In the genomic region with DNA sequence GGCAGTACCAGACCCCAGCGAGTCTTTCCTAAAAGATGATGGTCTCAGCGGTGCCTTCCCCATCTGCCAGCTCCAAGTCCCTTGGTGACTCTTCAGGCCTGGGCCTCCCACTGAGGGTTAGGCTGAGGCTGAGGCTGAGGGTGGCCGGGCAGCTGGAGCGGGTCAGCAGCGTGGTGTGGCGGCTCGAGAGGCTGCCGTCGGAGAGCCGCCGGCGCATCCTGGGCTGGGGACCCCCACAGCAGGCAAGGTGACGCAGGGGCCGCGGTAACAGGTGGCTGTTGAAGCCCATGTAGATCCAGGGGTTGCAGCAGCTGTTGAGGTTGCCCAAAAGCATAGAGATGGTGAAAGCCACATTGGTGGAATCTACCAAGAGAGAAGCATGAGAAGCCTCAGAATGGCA, we compare ENCODE assay signal across 36 cellular contexts. TPM values are rescaled to one million over a fixed set of nuclear protein-coding genes. Genes with fewer than 3 reads are reported as not detected.
"Had no signal": no experiment of that assay in that cellular context is flagged by ENCODE, and none has a peak within 500 bp of the region (broad histone marks: within the 10 kb centered on the region; RNA-seq: fewer than 3 reads in every experiment).

No MANE protein-coding gene starts in this region.

- ATAC-seq: activated CD8-positive, alpha-beta T cell treated with anti-CD3 and anti-CD28 coated beads for 36 hours; activated naive CD4-positive, alpha-beta T cell treated with anti-CD3 and anti-CD28 coated beads, Interleukin-2, amount 50 U/mL, for 72 hours; activated T-cell treated with anti-CD3 and anti-CD28 coated beads, Interleukin-2, amount 50 U/mL, for 4 hours; activated T-cell treated with anti-CD3 and anti-CD28 coated beads, Interleukin-2, amount 50 U/mL, for 72 hours; activated T-helper 17 cell treated with anti-CD3 and anti-CD28 coated beads, Interleukin-2, amount 50 U/mL, for 72 hours; body of pancreas had no signal

- H3K27me3 ChIP-seq: body of pancreas, brain microvascular endothelial cell, breast epithelium had no signal

- H3K4me3 Mint-ChIP-seq: activated B cell treated with CpG ODN at 0.5 μM for 24 hours; activated CD4-positive, alpha-beta memory T cell treated with anti-CD3 and anti-CD28 coated beads for 36 hours; activated CD4-positive, alpha-beta T cell treated with anti-CD3 and anti-CD28 coated beads, Interleukin-2, amount 10 ng/mL, durations not matched to agents 24 days and 14 days; activated CD8-positive, alpha-beta T cell treated with anti-CD3 and anti-CD28 coated beads for 36 hours; activated naive CD4-positive, alpha-beta T cell treated with anti-CD3 and anti-CD28 coated beads for 36 hours; activated naive CD8-positive, alpha-beta T cell treated with anti-CD3 and anti-CD28 coated beads for 36 hours; activated T-cell treated with anti-CD3 and anti-CD28 coated beads, Interleukin-2, amount 50 U/mL, for 4 hours; activated T-cell treated with anti-CD3 and anti-CD28 coated beads, Interleukin-2, amount 50 U/mL, for 72 hours; activated T-helper 1 cell treated with anti-CD3 and anti-CD28 coated beads, Interleukin-12 subunit alpha, Interleukin-12 subunit beta, Interleukin-2, Interleukin-4 antibody, amounts not matched to agents 30 ng/mL and 10 ng/mL and 1 ng/mL, durations not matched to agents 14 hours and 24 hours and 36 hours; activated T-helper 17 cell treated with anti-CD3 and anti-CD28 coated beads, Interleukin-2, amount 50 U/mL, for 72 hours; T-helper 1 cell treated with Interleukin-12 subunit alpha and Interleukin-12 subunit beta and Interleukin-4 antibody, amounts not matched to agents 30 μg/mL and 1 μg/mL, for 36 hours; T-helper 2 cell treated with Interferon-gamma antibody and Interleukin-4, amounts not matched to agents 5 μg/mL and 100 μg/mL, for 36 hours had no signal

- DNase-seq: activated B cell treated with CpG ODN at 0.5 μM for 24 hours; activated CD4-positive, alpha-beta memory T cell treated with anti-CD3 and anti-CD28 coated beads for 36 hours; activated CD4-positive, alpha-beta T cell treated with anti-CD3 and anti-CD28 coated beads for 4 hours; activated CD4-positive, alpha-beta T cell treated with anti-CD3 and anti-CD28 coated beads, Interleukin-2, amount 10 ng/mL, durations not matched to agents 24 days and 14 days; activated CD4-positive, alpha-beta T cell treated with anti-CD3 and anti-CD28 coated beads, Interleukin-2, amount 50 U/mL, for 1 hour; activated CD4-positive, alpha-beta T cell treated with anti-CD3 and anti-CD28 coated beads, Interleukin-2, amount 50 U/mL, for 4 hours; activated CD4-positive, CD25-positive, alpha-beta regulatory T cell treated with anti-CD3 and anti-CD28 coated beads, Interleukin-2, amount 50 U/mL, for 72 hours; activated CD8-positive, alpha-beta T cell treated with anti-CD3 and anti-CD28 coated beads for 36 hours; activated effector memory CD4-positive, alpha-beta T cell treated with anti-CD3 and anti-CD28 coated beads, Interleukin-2, amount 50 U/mL, for 16 hours; activated gamma-delta T cell treated with Interleukin-2 at 50 U/mL for 16 hours; activated naive CD4-positive, alpha-beta T cell; activated naive CD4-positive, alpha-beta T cell treated with anti-CD3 and anti-CD28 coated beads for 36 hours; activated naive CD4-positive, alpha-beta T cell treated with anti-CD3 and anti-CD28 coated beads, Interleukin-2, amount 50 U/mL, for 16 hours; activated naive CD8-positive, alpha-beta T cell treated with anti-CD3 and anti-CD28 coated beads for 36 hours; activated T-cell treated with anti-CD3 and anti-CD28 coated beads for 4 hours; activated T-cell treated with anti-CD3 and anti-CD28 coated beads, Interleukin-2, amount 50 U/mL, for 1 hour; activated T-cell treated with anti-CD3 and anti-CD28 coated beads, Interleukin-2, amount 50 U/mL, for 4 hours; activated T-cell treated with anti-CD3 and anti-CD28 coated beads, Interleukin-2, amount 50 U/mL, for 72 hours; adrenal gland; amniotic stem cell; aorta; body of pancreas; brain microvascular endothelial cell; central memory CD4-positive, alpha-beta T cell; T-helper 1 cell; T-helper 2 cell; T-helper 9 cell had no signal

- H3K9me3 Mint-ChIP-seq: activated B cell treated with CpG ODN at 0.5 μM for 24 hours; activated CD4-positive, alpha-beta memory T cell treated with anti-CD3 and anti-CD28 coated beads for 36 hours; activated CD4-positive, alpha-beta T cell treated with anti-CD3 and anti-CD28 coated beads, Interleukin-2, amount 10 ng/mL, durations not matched to agents 24 days and 14 days; activated CD8-positive, alpha-beta T cell treated with anti-CD3 and anti-CD28 coated beads for 36 hours; activated naive CD4-positive, alpha-beta T cell treated with anti-CD3 and anti-CD28 coated beads for 36 hours; activated naive CD4-positive, alpha-beta T cell treated with anti-CD3 and anti-CD28 coated beads, Interleukin-2, amount 50 U/mL, for 72 hours; activated naive CD8-positive, alpha-beta T cell treated with anti-CD3 and anti-CD28 coated beads for 36 hours; activated T-cell treated with anti-CD3 and anti-CD28 coated beads, Interleukin-2, amount 50 U/mL, for 4 hours; activated T-cell treated with anti-CD3 and anti-CD28 coated beads, Interleukin-2, amount 50 U/mL, for 72 hours; activated T-helper 1 cell treated with anti-CD3 and anti-CD28 coated beads, Interleukin-12 subunit alpha, Interleukin-12 subunit beta, Interleukin-2, Interleukin-4 antibody, amounts not matched to agents 30 ng/mL and 10 ng/mL and 1 ng/mL, durations not matched to agents 14 hours and 24 hours and 36 hours; activated T-helper 17 cell treated with anti-CD3 and anti-CD28 coated beads, Interleukin-2, amount 50 U/mL, for 72 hours; T-helper 1 cell treated with Interleukin-12 subunit alpha and Interleukin-12 subunit beta and Interleukin-4 antibody, amounts not matched to agents 30 μg/mL and 1 μg/mL, for 36 hours; T-helper 2 cell treated with Interferon-gamma antibody and Interleukin-4, amounts not matched to agents 5 μg/mL and 100 μg/mL, for 36 hours had no signal

- H3K27me3 Mint-ChIP-seq: activated B cell treated with CpG ODN at 0.5 μM for 24 hours; activated CD4-positive, alpha-beta memory T cell treated with anti-CD3 and anti-CD28 coated beads for 36 hours had no signal

- H3K27ac ChIP-seq: adrenal gland, body of pancreas, brain microvascular endothelial cell, breast epithelium had no signal

- H3K27ac Mint-ChIP-seq: activated B cell treated with CpG ODN at 0.5 μM for 24 hours; activated CD4-positive, alpha-beta memory T cell treated with anti-CD3 and anti-CD28 coated beads for 36 hours; activated CD4-positive, alpha-beta T cell treated with anti-CD3 and anti-CD28 coated beads, Interleukin-2, amount 10 ng/mL, durations not matched to agents 24 days and 14 days; activated CD8-positive, alpha-beta T cell treated with anti-CD3 and anti-CD28 coated beads for 36 hours; activated naive CD4-positive, alpha-beta T cell treated with anti-CD3 and anti-CD28 coated beads for 36 hours; activated naive CD4-positive, alpha-beta T cell treated with anti-CD3 and anti-CD28 coated beads, Interleukin-2, amount 50 U/mL, for 72 hours; activated naive CD8-positive, alpha-beta T cell treated with anti-CD3 and anti-CD28 coated beads for 36 hours; activated T-cell treated with anti-CD3 and anti-CD28 coated beads, Interleukin-2, amount 50 U/mL, for 72 hours; activated T-helper 1 cell treated with anti-CD3 and anti-CD28 coated beads, Interleukin-12 subunit alpha, Interleukin-12 subunit beta, Interleukin-2, Interleukin-4 antibody, amounts not matched to agents 30 ng/mL and 10 ng/mL and 1 ng/mL, durations not matched to agents 14 hours and 24 hours and 36 hours; activated T-helper 17 cell treated with anti-CD3 and anti-CD28 coated beads, Interleukin-2, amount 50 U/mL, for 72 hours; T-helper 1 cell treated with Interleukin-12 subunit alpha and Interleukin-12 subunit beta and Interleukin-4 antibody, amounts not matched to agents 30 μg/mL and 1 μg/mL, for 36 hours; T-helper 2 cell treated with Interferon-gamma antibody and Interleukin-4, amounts not matched to agents 5 μg/mL and 100 μg/mL, for 36 hours had no signal

- H3K4me3 ChIP-seq: adrenal gland, body of pancreas, breast epithelium had no signal

- H3K4me1 ChIP-seq: adrenal gland, breast epithelium had no signal

- H3K36me3 Mint-ChIP-seq: activated CD4-positive, alpha-beta memory T cell treated with anti-CD3 and anti-CD28 coated beads for 36 hours; activated naive CD4-positive, alpha-beta T cell treated with anti-CD3 and anti-CD28 coated beads, Interleukin-2, amount 50 U/mL, for 72 hours; activated naive CD8-positive, alpha-beta T cell treated with anti-CD3 and anti-CD28 coated beads for 36 hours had no signal

- H3K36me3 ChIP-seq: adrenal gland, brain microvascular endothelial cell, breast epithelium had no signal

- H3K9me3 ChIP-seq: adrenal gland, body of pancreas, breast epithelium had no signal

- H3K4me1 Mint-ChIP-seq: activated CD4-positive, alpha-beta T cell treated with anti-CD3 and anti-CD28 coated beads, Interleukin-2, amount 10 ng/mL, durations not matched to agents 24 days and 14 days; activated naive CD8-positive, alpha-beta T cell treated with anti-CD3 and anti-CD28 coated beads for 36 hours; activated T-helper 17 cell treated with anti-CD3 and anti-CD28 coated beads, Interleukin-2, amount 50 U/mL, for 72 hours had no signal

RNA-seq across cellular contexts. Expression of gene AVPR1B, which starts 7.0 kb away (rescaled TPM):
- total RNA-seq: activated B cell treated with CpG ODN at 0.5 μM for 24 hours; activated CD4-positive, alpha-beta memory T cell treated with anti-CD3 and anti-CD28 coated beads for 36 hours; activated CD4-positive, alpha-beta T cell treated with anti-CD3 and anti-CD28 coated beads, Interleukin-2, amount 10 ng/mL, durations not matched to agents 24 days and 14 days; activated CD8-positive, alpha-beta T cell treated with anti-CD3 and anti-CD28 coated beads for 36 hours; activated naive CD4-positive, alpha-beta T cell treated with anti-CD3 and anti-CD28 coated beads for 36 hours; activated naive CD4-positive, alpha-beta T cell treated with anti-CD3 and anti-CD28 coated beads, Interleukin-2, amount 50 U/mL, for 72 hours; activated naive CD8-positive, alpha-beta T cell treated with anti-CD3 and anti-CD28 coated beads for 36 hours; activated T-cell treated with anti-CD3 and anti-CD28 coated beads, Interleukin-2, amount 50 U/mL, for 4 hours; activated T-cell treated with anti-CD3 and anti-CD28 coated beads, Interleukin-2, amount 50 U/mL, for 72 hours; activated T-helper 1 cell treated with anti-CD3 and anti-CD28 coated beads, Interleukin-12 subunit alpha, Interleukin-12 subunit beta, Interleukin-2, Interleukin-4 antibody, amounts not matched to agents 30 ng/mL and 10 ng/mL and 1 ng/mL, durations not matched to agents 14 hours and 24 hours and 36 hours; activated T-helper 17 cell treated with anti-CD3 and anti-CD28 coated beads, Interleukin-2, amount 50 U/mL, for 72 hours; adrenal gland; aorta; astrocyte; breast epithelium; cardiac septum; cerebellum had no signal

RNA-seq across cellular contexts. Expression of gene RHEX, which starts 57.2 kb away (rescaled TPM):
- total RNA-seq: activated CD4-positive, alpha-beta memory T cell treated with anti-CD3 and anti-CD28 coated beads for 36 hours; activated CD4-positive, alpha-beta T cell treated with anti-CD3 and anti-CD28 coated beads, Interleukin-2, amount 10 ng/mL, durations not matched to agents 24 days and 14 days; activated CD8-positive, alpha-beta T cell treated with anti-CD3 and anti-CD28 coated beads for 36 hours; activated naive CD4-positive, alpha-beta T cell treated with anti-CD3 and anti-CD28 coated beads for 36 hours; activated naive CD4-positive, alpha-beta T cell treated with anti-CD3 and anti-CD28 coated beads, Interleukin-2, amount 50 U/mL, for 72 hours; activated naive CD8-positive, alpha-beta T cell treated with anti-CD3 and anti-CD28 coated beads for 36 hours; activated T-cell treated with anti-CD3 and anti-CD28 coated beads, Interleukin-2, amount 50 U/mL, for 4 hours; activated T-cell treated with anti-CD3 and anti-CD28 coated beads, Interleukin-2, amount 50 U/mL, for 72 hours; activated T-helper 1 cell treated with anti-CD3 and anti-CD28 coated beads, Interleukin-12 subunit alpha, Interleukin-12 subunit beta, Interleukin-2, Interleukin-4 antibody, amounts not matched to agents 30 ng/mL and 10 ng/mL and 1 ng/mL, durations not matched to agents 14 hours and 24 hours and 36 hours; activated T-helper 17 cell treated with anti-CD3 and anti-CD28 coated beads, Interleukin-2, amount 50 U/mL, for 72 hours; adrenal gland; astrocyte; cerebellum had no signal
